ENCODE assay signal across 8 cellular contexts in the genomic region with DNA sequence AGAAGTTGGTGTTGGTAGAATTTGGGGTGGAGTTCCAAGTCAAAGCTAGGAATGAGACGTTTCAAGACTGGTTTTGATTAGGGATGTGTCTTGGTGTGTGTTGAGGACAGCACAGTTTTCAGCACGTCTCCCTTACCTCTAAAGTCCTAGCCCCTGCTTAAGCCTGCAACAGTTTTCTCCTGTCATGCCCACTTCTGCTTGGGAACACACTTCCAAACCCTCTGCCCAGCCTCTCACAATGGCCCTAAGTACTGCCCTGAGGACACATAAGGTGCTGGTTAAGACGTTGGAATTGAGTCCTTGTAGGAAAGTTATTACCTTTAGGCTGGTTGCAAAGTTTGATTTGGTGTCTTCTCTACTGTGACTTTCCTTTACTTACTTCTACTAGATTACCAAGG. TPM values are rescaled to one million over a fixed set of nuclear protein-coding genes. Genes with fewer than 3 reads are reported as not detected.
DNase-seq lines count a peak whose midpoint lies in the region; ATAC-seq, FAIRE-seq and TF ChIP-seq lines count a peak whose summit lies in the region.

No MANE protein-coding gene starts in this region.

- H3K9ac ChIP-seq in OCI-LY3 (ENCODE audit: low read length) (peak overlapping the region; percentile 74; the same call in 1 of the 2 replicates), duodenal mucosa (ENCODE audit: low read depth in 1 of 2, low read length in 2 of 2) (no peak overlapping the region), neural progenitor cell (no peak overlapping the region), kidney (ENCODE audit: low read length in 2 of 2) (no peak overlapping the region)

- FAIRE-seq in kidney (lab: Jason Lieb, UNC) = no peak

- DNase-seq in EL (peak; percentile 21), neural progenitor cell (ENCODE audit: low spot score) (no peak), NCI-H2227 treated with DMSO at 0.1 percent for 48 hours (lab: John Stamatoyannopoulos, UW) (no peak), cerebellum (ENCODE audit: low spot score) (no peak), kidney (no peak)

- H3K9me3 Mint-ChIP-seq in neural progenitor cell = no peaks in the 10 kb centered on the region

- intact Hi-C loops in kidney (cut with DNase I) = no loop called here

- peaks cover 4% of the 10 kb centered on the region for H3K36me3 Mint-ChIP-seq in neural progenitor cell

- peaks cover 44% of the 10 kb centered on the region for H3K4me1 ChIP-seq in OCI-LY3 (ENCODE audit: low read length)
- H3K4me1 ChIP-seq in duodenal mucosa (ENCODE audit: control insufficient read depth in 1 of 2, insufficient read depth in 2 of 2, low read length in 2 of 2) = peaks cover 18 to 27% of the 10 kb centered on the region in 2 donors
- peaks cover 18% of the 10 kb centered on the region for H3K4me1 ChIP-seq in neural progenitor cell
- H3K4me1 ChIP-seq in kidney (ENCODE audit: control insufficient read depth in 1 of 2, insufficient read depth in 1 of 2, low read depth in 1 of 2, low read length in 2 of 2) = peaks cover 3 to 5% of the 10 kb centered on the region in 2 donors

- H3K4me1 Mint-ChIP-seq in neural progenitor cell = peaks cover 26% of the 10 kb centered on the region

- H3K79me2 ChIP-seq in OCI-LY3 (ENCODE audit: low read length) (peaks cover 29% of the 10 kb centered on the region), neural progenitor cell (ENCODE audit: low read depth) (peaks cover 13% of the 10 kb centered on the region)

- H3K9me3 ChIP-seq in OCI-LY3 (ENCODE audit: insufficient read depth, low read length) (no peaks in the 10 kb centered on the region), duodenal mucosa (ENCODE audit: control insufficient read depth in 1 of 2, low read length in 2 of 2) (no peaks in the 10 kb centered on the region), neural progenitor cell (ENCODE audit: low read depth) (no peaks in the 10 kb centered on the region), kidney (ENCODE audit: control insufficient read depth in 1 of 2, low read length in 2 of 2) (no peaks in the 10 kb centered on the region)

- H3K27me3 Mint-ChIP-seq in neural progenitor cell (ENCODE audit: insufficient read depth, low read depth) = peaks cover 21% of the 10 kb centered on the region

- no peak for TF ChIP-seq CTCF in OCI-LY3 (IDR thresholded peaks at IDR 0.05; ENCODE audit: low read depth, low read length)
- no peak for TF ChIP-seq CTCF in neural progenitor cell (IDR thresholded peaks at IDR 0.05)
- TF ChIP-seq CTCF in kidney (IDR thresholded peaks at IDR 0.05; ENCODE audit: borderline replicate concordance, extremely low read depth, insufficient read depth) = no peak

- H4K20me1 ChIP-seq in OCI-LY3 (ENCODE audit: insufficient read depth, low read length) (no peaks in the 10 kb centered on the region), neural progenitor cell (ENCODE audit: low read depth) (peaks cover 9% of the 10 kb centered on the region)

- H2AFZ ChIP-seq in OCI-LY3 (ENCODE audit: low read depth, low read length) (peak overlapping the region; percentile 89; the same call in 1 of the 2 replicates), neural progenitor cell (replicated peaks) (peak overlapping the region; percentile 99)

- H3K4me2 ChIP-seq in OCI-LY3 (ENCODE audit: low read length) = peak overlapping the region; percentile 89
- H3K4me2 ChIP-seq in neural progenitor cell = peak overlapping the region; percentile 87

- H3K4me3 Mint-ChIP-seq in neural progenitor cell = peak overlapping the region; percentile 85

- H3F3A ChIP-seq in neural progenitor cell (ENCODE audit: low read depth) = peaks cover 8% of the 10 kb centered on the region

- H3K27me3 ChIP-seq in OCI-LY3 (ENCODE audit: low read depth, low read length) (no peaks in the 10 kb centered on the region), duodenal mucosa (ENCODE audit: control insufficient read depth in 1 of 2, insufficient read depth in 2 of 2, low read length in 2 of 2) (peaks cover 4 to 5% of the 10 kb centered on the region in 2 donors), neural progenitor cell (peaks cover 43% of the 10 kb centered on the region)

- no peak overlapping the region for H3K27ac Mint-ChIP-seq in neural progenitor cell

- no peak for ATAC-seq in GM18520 (IDR thresholded peaks at IDR 0.05; ENCODE audit: unreplicated experiment)

- peak overlapping the region; percentile 79 for H3K4me3 ChIP-seq in OCI-LY3 (ENCODE audit: low read length)
- peak overlapping the region; percentile 80 to 82 for H3K4me3 ChIP-seq in duodenal mucosa (ENCODE audit: low read depth in 1 of 2, low read length in 2 of 2)
- H3K4me3 ChIP-seq in neural progenitor cell = peak overlapping the region; percentile 76
- H3K4me3 ChIP-seq in kidney (ENCODE audit: low read length in 2 of 2) = peak overlapping the region in 1 of 2 donors; percentile 55

- H3K27ac ChIP-seq in OCI-LY3 (ENCODE audit: low read length) = no peak overlapping the region
- no peak overlapping the region for H3K27ac ChIP-seq in duodenal mucosa (ENCODE audit: low read depth, low read length)
- no peak overlapping the region for H3K27ac ChIP-seq in neural progenitor cell
- no peak overlapping the region for H3K27ac ChIP-seq in kidney (ENCODE audit: low read depth in 2 of 2, low read length in 2 of 2)

- H3K36me3 ChIP-seq in OCI-LY3 (replicated peaks; ENCODE audit: low read depth, low read length) (peaks cover 5% of the 10 kb centered on the region), duodenal mucosa (ENCODE audit: control insufficient read depth in 1 of 2, insufficient read depth in 2 of 2, low read length in 2 of 2) (peaks cover 0 to under 1% of the 10 kb centered on the region in 2 donors), neural progenitor cell (no peaks in the 10 kb centered on the region), kidney (ENCODE audit: control insufficient read depth in 1 of 2, insufficient read depth in 2 of 2, low read length in 2 of 2) (peaks cover 3 to 4% of the 10 kb centered on the region in 2 donors)

RNA-seq across cellular contexts. Expression of gene BMAL2, which starts 0.7 kb away (rescaled TPM):
- 8.6 and 12.9 TPM in 2 replicates for total RNA-seq in neural progenitor cell (ENCODE audit: low replicate concordance)
- 12.9 TPM for total RNA-seq in cerebellum
- 12.8 TPM for total RNA-seq in kidney
- polyA plus RNA-seq in kidney (ENCODE audit: insufficient read depth, low read depth, low replicate concordance) = 0.47 TPM
